ENCODE assay signal across 10 cellular contexts in the genomic region with DNA sequence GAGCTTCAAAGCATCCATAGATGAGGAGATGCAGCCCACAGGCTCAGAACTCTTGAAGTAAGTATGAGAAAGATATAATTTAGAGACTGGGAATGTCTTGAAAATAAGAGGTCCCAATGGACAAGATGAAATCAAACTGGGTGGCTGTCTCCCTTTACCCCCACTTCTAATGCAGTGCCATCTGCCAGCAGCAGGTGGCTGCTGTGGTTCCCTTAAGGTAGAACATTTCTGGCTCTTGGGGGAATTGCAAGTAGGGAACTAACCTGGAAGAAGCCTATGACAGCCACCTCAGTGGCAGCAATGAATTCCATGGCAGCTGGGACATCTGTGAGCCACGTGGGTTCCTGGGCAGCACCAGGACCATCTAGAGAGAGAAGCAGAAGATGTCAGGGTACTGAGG. TPM values are rescaled to one million over a fixed set of nuclear protein-coding genes. Genes with fewer than 3 reads are reported as not detected.
DNase-seq lines count a peak whose midpoint lies in the region; ATAC-seq and TF ChIP-seq lines count a peak whose summit lies in the region.
"Had no signal": no experiment of that assay in that cellular context is flagged by ENCODE, and none has a peak within 500 bp of the region (broad histone marks: within the 10 kb centered on the region; RNA-seq: fewer than 3 reads in every experiment).

No MANE protein-coding gene starts in this region.

- H3K36me3 Mint-ChIP-seq in HFFc6 (ENCODE audit: low read depth), result no peaks in the 10 kb centered on the region
- H3K36me3 Mint-ChIP-seq in naive thymus-derived CD8-positive, alpha-beta T cell, result peaks cover 10 to 90% (median 51%) of the 10 kb centered on the region in 3 donors

- H3K9me3 Mint-ChIP-seq in HFFc6, result no peaks in the 10 kb centered on the region
- H3K9me3 Mint-ChIP-seq in naive thymus-derived CD8-positive, alpha-beta T cell, result peaks cover 0 to 3% (median 0%) of the 10 kb centered on the region in 9 donors

- POLR2A ChIA-PET in naive thymus-derived CD8-positive, alpha-beta T cell (lab: Charles Lee), result interaction anchor here (0.9 to 4.7 kb wide), 11 partner anchors 10 to 58 kb away, joined by 3 to 30 read pairs (median 5); partner anchors contain the start of gene ARHGDIB

- H3K4me3 Mint-ChIP-seq in HFFc6, result no peak overlapping the region
- H3K4me3 Mint-ChIP-seq in naive thymus-derived CD8-positive, alpha-beta T cell, result peak overlapping the region in 5 of 10 donors; percentile 14 to 65 (median 47)

- H3K27ac Mint-ChIP-seq in HFFc6, result no peak overlapping the region
- peak overlapping the region; percentile 89 to 96 (median 92) for H3K27ac Mint-ChIP-seq in naive thymus-derived CD8-positive, alpha-beta T cell

- peak overlapping the region; percentile 90 for H3K27ac ChIP-seq in VCaP

- peaks cover 3% of the 10 kb centered on the region for H3K27me3 Mint-ChIP-seq in HFFc6 (ENCODE audit: insufficient read depth)
- H3K27me3 Mint-ChIP-seq in naive thymus-derived CD8-positive, alpha-beta T cell, result no peaks in the 10 kb centered on the region

- H3K4me3 ChIP-seq in GM12865 (ENCODE audit: low read depth, low read length), result no peak overlapping the region

- no peaks in the 10 kb centered on the region for H3K4me1 Mint-ChIP-seq in HFFc6 (ENCODE audit: low read depth)
- H3K4me1 Mint-ChIP-seq in naive thymus-derived CD8-positive, alpha-beta T cell, result peaks cover 28 to 81% (median 68%) of the 10 kb centered on the region in 4 donors

- ATAC-seq in naive thymus-derived CD8-positive, alpha-beta T cell, result peak; percentile 39 to 42
- no peak for ATAC-seq in HG03097 (IDR thresholded peaks at IDR 0.05; ENCODE audit: low FRiP score, unreplicated experiment)

- peak; percentile 55 for DNase-seq in GM12865 (ENCODE audit: low read depth)
- no peak for DNase-seq in HFFc6
- peak in 1 of 10 donors; percentile 15 for DNase-seq in naive thymus-derived CD8-positive, alpha-beta T cell
- DNase-seq in NK-92 treated with Interleukin-12 subunit alpha and Interleukin-12 subunit beta, amount 100 ng/mL, for 24 hours (lab: John Stamatoyannopoulos, UW), result no peak
- DNase-seq in cerebellum (ENCODE audit: low spot score), result no peak

- peak; percentile 45 for TF ChIP-seq CTCF in GM12865 (IDR thresholded peaks at IDR 0.05; ENCODE audit: insufficient read depth, low read depth, low read length, missing control alignments)
- TF ChIP-seq CTCF in HFFc6 (IDR thresholded peaks at IDR 0.05), result peak; percentile 45
- no peak for TF ChIP-seq CTCF in VCaP (conservative IDR thresholded peaks at IDR 0.05)

RNA-seq across cellular contexts. Expression of gene ERP27, which starts 0.6 kb away (rescaled TPM):
- total RNA-seq in HFFc6 (2021; fragmentation: NEBNext Ultra II Directional; extraction: Animal tissue kit (Norgen Biotek cat#: 25700)), result not detected
- 10 to 100 TPM; 23.9 to 25.8 TPM for total RNA-seq in naive thymus-derived CD8-positive, alpha-beta T cell
- 1 to 10 TPM; 3.2 to 4.4 (median 3.9) TPM for polyA plus RNA-seq in naive thymus-derived CD8-positive, alpha-beta T cell
- total RNA-seq in cerebellum, result not detected
- total RNA-seq: fibroblast of villous mesenchyme had no signal
- polyA plus RNA-seq: neural cell had no signal

RNA-seq across cellular contexts. Expression of gene ARHGDIB, which starts 23.7 kb away (rescaled TPM):
- 1 to 10 TPM in 4 of 6 experiments, under 1 TPM in 2; 0.76 to 4.8 (median 3.0) TPM for total RNA-seq in HFFc6 (2021; fragmentation: NEBNext Ultra II Directional; extraction: Animal tissue kit (Norgen Biotek cat#: 25700))
- total RNA-seq in naive thymus-derived CD8-positive, alpha-beta T cell, result 100 to 1,000 TPM; 937 to 948 TPM
- polyA plus RNA-seq in naive thymus-derived CD8-positive, alpha-beta T cell, result 1,000 to 10,000 TPM; 3,195 to 3,446 (median 3,407) TPM
- total RNA-seq in cerebellum, result 7.2 TPM

RNA-seq across cellular contexts. Expression of gene PDE6H, which starts 35.2 kb away (rescaled TPM):
- not detected for total RNA-seq in HFFc6 (2021; fragmentation: NEBNext Ultra II Directional; extraction: Animal tissue kit (Norgen Biotek cat#: 25700))
- not detected for total RNA-seq in naive thymus-derived CD8-positive, alpha-beta T cell
- not detected for polyA plus RNA-seq in naive thymus-derived CD8-positive, alpha-beta T cell
- not detected for total RNA-seq in cerebellum
- total RNA-seq: fibroblast of villous mesenchyme, HT1080 had no signal
- polyA plus RNA-seq: neural cell had no signal

RNA-seq across cellular contexts. Expression of gene MGP, which starts 52.0 kb away (rescaled TPM):
- under 1 TPM in 2 of 6 experiments, not detected in 4; 0.46 to 0.60 TPM for total RNA-seq in HFFc6 (2021; fragmentation: NEBNext Ultra II Directional; extraction: Animal tissue kit (Norgen Biotek cat#: 25700))
- total RNA-seq in naive thymus-derived CD8-positive, alpha-beta T cell, result 1 to 10 TPM; 3.7 to 4.1 TPM
- under 1 TPM; 0.14 to 0.48 (median 0.17) TPM for polyA plus RNA-seq in naive thymus-derived CD8-positive, alpha-beta T cell
- total RNA-seq in cerebellum, result 20.6 TPM

Comparison
In these comparisons a context has a peak if more than half of its experiments do, and no peak if none do; other contexts are left out.
1. RNA of gene ERP27, which starts 0.6 kb away (total RNA-seq): 23.9 to 25.8 TPM in naive thymus-derived CD8-positive, alpha-beta T cell; not detected in cerebellum (single experiment) and not detected in HFFc6; every median in the first group is over 10 times any median in the second.
2. RNA of gene ARHGDIB, which starts 23.7 kb away (total RNA-seq): 937 to 948 TPM in naive thymus-derived CD8-positive, alpha-beta T cell; 7.2 TPM in cerebellum (single experiment) and 0.76 to 4.8 TPM in HFFc6; every median in the first group is over 100 times any median in the second.